In the genomic region with DNA sequence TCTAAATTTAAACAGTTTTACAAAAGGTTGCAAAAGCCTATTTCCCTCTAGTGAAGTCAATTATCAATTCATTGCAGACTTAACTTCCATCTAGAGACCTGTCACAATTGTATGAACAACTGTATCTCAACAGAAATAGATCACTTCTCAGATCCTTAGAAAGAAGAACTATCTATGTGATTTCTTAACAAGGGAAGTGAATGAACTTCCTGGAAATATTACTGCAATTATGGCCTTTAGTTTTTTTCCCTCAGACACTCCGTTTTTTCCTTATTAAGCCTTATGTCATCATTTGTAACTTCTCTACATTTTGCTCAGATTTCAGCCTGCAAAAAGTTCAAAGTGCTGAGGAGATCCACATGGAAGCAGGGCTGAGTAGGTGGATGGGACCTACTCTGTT, we compare ENCODE assay signal across 10 cellular contexts.
DNase-seq lines count a peak whose midpoint lies in the region; ATAC-seq and TF ChIP-seq lines count a peak whose summit lies in the region.
"Had no signal": no experiment of that assay in that cellular context is flagged by ENCODE, and none has a peak within 500 bp of the region (broad histone marks: within the 10 kb centered on the region; RNA-seq: fewer than 3 reads in every experiment).

No MANE protein-coding gene starts in this region.

- DNase-seq in Right ventricle myocardium inferior (ENCODE audit: missing footprints) (no peak), right cardiac atrium (no peak), medulla oblongata (ENCODE audit: extremely low spot score) (peak; percentile 7), type B pancreatic cell (ENCODE audit: extremely low spot score, unreplicated experiment) (no peak), NCI-H2227 (lab: John Stamatoyannopoulos, UW; ENCODE audit: unreplicated experiment) (no peak), OCI-M2 (lab: John Stamatoyannopoulos, UW; ENCODE audit: unreplicated experiment) (no peak)
- no peak for DNase-seq in activated CD8-positive, alpha-beta T cell treated with anti-CD3 and anti-CD28 coated beads for 36 hours

- H3K27ac Mint-ChIP-seq in activated CD8-positive, alpha-beta T cell treated with anti-CD3 and anti-CD28 coated beads for 36 hours = peak overlapping the region; percentile 87
- H3K27ac Mint-ChIP-seq in type B pancreatic cell = peak overlapping the region; percentile 56
- H3K27ac Mint-ChIP-seq: B cell; stimulated activated memory B cell treated with anti-CD40 and anti-IgM and Interleukin-4, amounts not matched to agents 10 μg/mL and 1 μg/mL and 100 μg/mL, for 72 hours had no signal

- no peaks in the 10 kb centered on the region for H3K27me3 Mint-ChIP-seq in activated CD8-positive, alpha-beta T cell treated with anti-CD3 and anti-CD28 coated beads for 36 hours
- no peaks in the 10 kb centered on the region for H3K27me3 Mint-ChIP-seq in type B pancreatic cell
- H3K27me3 Mint-ChIP-seq: B cell; stimulated activated memory B cell treated with anti-CD40 and anti-IgM and Interleukin-4, amounts not matched to agents 10 μg/mL and 1 μg/mL and 100 μg/mL, for 72 hours had no signal

- WGBS in right cardiac atrium = 11% methylated on average over 1 of the region's 1 CpG

- peak overlapping the region; percentile 29 for H3K4me3 Mint-ChIP-seq in activated CD8-positive, alpha-beta T cell treated with anti-CD3 and anti-CD28 coated beads for 36 hours
- peak overlapping the region; percentile 22 for H3K4me3 Mint-ChIP-seq in type B pancreatic cell
- H3K4me3 Mint-ChIP-seq: B cell; stimulated activated memory B cell treated with anti-CD40 and anti-IgM and Interleukin-4, amounts not matched to agents 10 μg/mL and 1 μg/mL and 100 μg/mL, for 72 hours had no signal

- H3K36me3 Mint-ChIP-seq in activated CD8-positive, alpha-beta T cell treated with anti-CD3 and anti-CD28 coated beads for 36 hours (ENCODE audit: low read depth) = peaks cover 3% of the 10 kb centered on the region
- H3K36me3 Mint-ChIP-seq in type B pancreatic cell = no peaks in the 10 kb centered on the region
- H3K36me3 Mint-ChIP-seq: stimulated activated memory B cell treated with anti-CD40 and anti-IgM and Interleukin-4, amounts not matched to agents 10 μg/mL and 1 μg/mL and 100 μg/mL, for 72 hours had no signal

- POLR2A ChIA-PET in activated CD8-positive, alpha-beta T cell treated with anti-CD3 and anti-CD28 coated beads for 36 hours (lab: Charles Lee) = no interaction called here

- H3K4me1 Mint-ChIP-seq in activated CD8-positive, alpha-beta T cell treated with anti-CD3 and anti-CD28 coated beads for 36 hours (ENCODE audit: low read depth) = peaks cover 45% of the 10 kb centered on the region
- H3K4me1 Mint-ChIP-seq in type B pancreatic cell (ENCODE audit: unreplicated experiment) = peaks cover 13% of the 10 kb centered on the region

- no peak overlapping the region for H3K4me3 ChIP-seq in right cardiac atrium (ENCODE audit: low read length)

- no peak overlapping the region for H3K27ac ChIP-seq in right cardiac atrium (ENCODE audit: low read length)

- CTCF ChIA-PET in activated CD8-positive, alpha-beta T cell treated with anti-CD3 and anti-CD28 coated beads for 36 hours (lab: Charles Lee) = interaction anchor here (1.1 to 1.7 kb wide), 3 partner anchors 173 to 201 kb away, joined by 3 to 20 read pairs (median 3); no protein-coding TSS in a partner anchor

- H3K4me1 ChIP-seq in right cardiac atrium (ENCODE audit: control insufficient read depth, insufficient read depth, low read length) = peaks cover 2% of the 10 kb centered on the region

- H3K27me3 ChIP-seq in right cardiac atrium (ENCODE audit: control insufficient read depth, insufficient read depth) = no peaks in the 10 kb centered on the region

- intact Hi-C loops in Right ventricle myocardium inferior (cut with DNase I) (loop anchor here (5.0 kb wide), 1 partner anchor 203 kb away; no protein-coding TSS in a partner anchor), right cardiac atrium (cut with DNase I) (no loop called here)
- intact Hi-C loops in activated CD8-positive, alpha-beta T cell treated with anti-CD3 and anti-CD28 coated beads for 36 hours (cut with micrococcal nuclease) = loop anchor here (10.0 kb wide), 1 partner anchor 196 kb away; no protein-coding TSS in a partner anchor

- ATAC-seq in Right ventricle myocardium inferior (peak; percentile 16), right cardiac atrium (no peak), GM21515 (IDR thresholded peaks at IDR 0.05; ENCODE audit: unreplicated experiment) (no peak)
- no peak for ATAC-seq in activated CD8-positive, alpha-beta T cell treated with anti-CD3 and anti-CD28 coated beads for 36 hours
- ATAC-seq: stimulated activated memory B cell treated with anti-CD40 and anti-IgM and Interleukin-4, amounts not matched to agents 10 μg/mL and 1 μg/mL and 100 μg/mL, for 72 hours had no signal

- no peak for TF ChIP-seq CTCF in activated CD8-positive, alpha-beta T cell treated with anti-CD3 and anti-CD28 coated beads for 36 hours (IDR thresholded peaks at IDR 0.05)
- no peak for TF ChIP-seq CTCF in type B pancreatic cell (conservative IDR thresholded peaks at IDR 0.05)

- no peaks in the 10 kb centered on the region for H3K9me3 Mint-ChIP-seq in activated CD8-positive, alpha-beta T cell treated with anti-CD3 and anti-CD28 coated beads for 36 hours
- no peaks in the 10 kb centered on the region for H3K9me3 Mint-ChIP-seq in type B pancreatic cell
- H3K9me3 Mint-ChIP-seq: stimulated activated memory B cell treated with anti-CD40 and anti-IgM and Interleukin-4, amounts not matched to agents 10 μg/mL and 1 μg/mL and 100 μg/mL, for 72 hours had no signal

- no peaks in the 10 kb centered on the region for H3K9me3 ChIP-seq in right cardiac atrium (ENCODE audit: control insufficient read depth, low read length)

Comparison
In these comparisons a context has a peak if more than half of its experiments do, and no peak if none do; other contexts are left out.
1. intact Hi-C loops: an anchor here in Right ventricle myocardium inferior (5.0 kb wide) and activated CD8-positive, alpha-beta T cell treated with anti-CD3 and anti-CD28 coated beads for 36 hours (10.0 kb wide); none called in right cardiac atrium.